In the genomic region with DNA sequence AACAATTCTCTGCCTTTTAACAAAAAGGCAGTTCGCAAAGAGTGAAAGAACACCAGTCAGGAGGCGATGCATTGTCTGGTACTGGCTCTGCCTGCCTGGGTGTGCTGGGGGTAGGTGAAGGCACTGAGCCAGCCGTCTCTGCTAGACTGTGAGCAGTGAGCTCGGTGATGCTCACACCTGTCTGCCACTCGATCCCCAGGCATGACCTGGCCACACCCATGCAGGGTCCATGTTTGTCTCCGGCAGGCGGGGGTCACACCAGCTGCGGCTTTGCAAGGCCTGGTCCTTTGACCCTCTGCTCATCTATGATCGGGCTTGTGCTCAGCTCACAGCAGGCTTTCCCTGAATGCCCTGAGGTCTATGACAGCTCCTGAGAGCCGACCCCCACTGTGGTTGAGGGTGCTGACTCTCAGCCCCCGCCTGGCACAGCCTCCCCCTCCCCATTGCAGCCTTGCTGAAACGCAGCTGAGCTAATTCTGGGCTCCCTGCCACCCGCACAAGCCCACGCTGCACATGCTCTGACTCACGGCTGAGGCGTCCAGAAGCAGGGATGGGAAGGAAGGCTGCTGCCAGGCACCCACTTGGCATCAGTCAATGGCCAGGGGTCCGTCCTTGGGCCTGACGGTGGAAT, we compare ENCODE assay signal across 8 cellular contexts. TPM values are rescaled to one million over a fixed set of nuclear protein-coding genes. Genes with fewer than 3 reads are reported as not detected.
DNase-seq lines count a peak whose midpoint lies in the region; ATAC-seq and TF ChIP-seq lines count a peak whose summit lies in the region.

No MANE protein-coding gene starts in this region.

- no peaks in the 10 kb centered on the region for H3K27me3 ChIP-seq in skeletal muscle satellite cell (ENCODE audit: control insufficient read depth, insufficient read depth, low read length)

- H3K9me3 ChIP-seq in skeletal muscle satellite cell (replicated peaks; ENCODE audit: low read length) = no peaks in the 10 kb centered on the region

- H3K4me1 ChIP-seq in skeletal muscle satellite cell (ENCODE audit: control insufficient read depth, insufficient read depth, low read length) = peaks cover 84% of the 10 kb centered on the region

- DNase-seq in HFF-Myc (ENCODE audit: extremely low read depth, low read depth) = peak; percentile 47
- DNase-seq in RKO (ENCODE audit: low spot score) = peak; percentile 48
- DNase-seq in fibroblast of pulmonary artery (ENCODE audit: low read depth) = peak; percentile 90
- DNase-seq in stimulated activated naive CD4-positive, alpha-beta T cell (lab: John Stamatoyannopoulos, UW) = no peak
- no peak for DNase-seq in SIG-M5 treated with dmso at 0.1 percent for 504 hours (lab: John Stamatoyannopoulos, UW; ENCODE audit: unreplicated experiment)

- H3K36me3 ChIP-seq in skeletal muscle satellite cell (ENCODE audit: insufficient read depth, low read length) = no peaks in the 10 kb centered on the region

- TF ChIP-seq CTCF in HFF-Myc (IDR thresholded peaks at IDR 0.05; ENCODE audit: low read depth, low read length, missing control alignments) (no peak), fibroblast of pulmonary artery (IDR thresholded peaks at IDR 0.05; ENCODE audit: low read length, missing control alignments) (no peak)

- H3K4me3 ChIP-seq in HFF-Myc (replicated peaks; ENCODE audit: low read depth, low read length) (no peak overlapping the region), fibroblast of pulmonary artery (replicated peaks; ENCODE audit: low read depth, low read length) (no peak overlapping the region), skeletal muscle satellite cell (ENCODE audit: low read length) (peak overlapping the region; percentile 47)

- H3K4me2 ChIP-seq in skeletal muscle satellite cell (ENCODE audit: low read length) = peak overlapping the region; percentile 79

- H3K9ac ChIP-seq in skeletal muscle satellite cell (ENCODE audit: low read depth, low read length) = peak overlapping the region; percentile 61

- no peak for ATAC-seq in HG02642 (IDR thresholded peaks at IDR 0.05; ENCODE audit: poor library complexity, unreplicated experiment)
- no peak for ATAC-seq in HG02623 (IDR thresholded peaks at IDR 0.05; ENCODE audit: unreplicated experiment)

RNA-seq across cellular contexts. Expression of a gene that starts 23.7 kb away (rescaled TPM):
- under 0.01 and 1.3 TPM in 2 replicates for total RNA-seq in skeletal muscle satellite cell (2012; rRNA removed)

Comparison
In these comparisons a context has a peak if more than half of its experiments do, and no peak if none do; other contexts are left out.
1. DNase-seq: peak in HFF-Myc (single experiment), RKO (single experiment) and fibroblast of pulmonary artery (single experiment); none in stimulated activated naive CD4-positive, alpha-beta T cell (0 of 6) and SIG-M5 treated with dmso at 0.1 percent for 504 hours (single experiment).